In the genomic region with DNA sequence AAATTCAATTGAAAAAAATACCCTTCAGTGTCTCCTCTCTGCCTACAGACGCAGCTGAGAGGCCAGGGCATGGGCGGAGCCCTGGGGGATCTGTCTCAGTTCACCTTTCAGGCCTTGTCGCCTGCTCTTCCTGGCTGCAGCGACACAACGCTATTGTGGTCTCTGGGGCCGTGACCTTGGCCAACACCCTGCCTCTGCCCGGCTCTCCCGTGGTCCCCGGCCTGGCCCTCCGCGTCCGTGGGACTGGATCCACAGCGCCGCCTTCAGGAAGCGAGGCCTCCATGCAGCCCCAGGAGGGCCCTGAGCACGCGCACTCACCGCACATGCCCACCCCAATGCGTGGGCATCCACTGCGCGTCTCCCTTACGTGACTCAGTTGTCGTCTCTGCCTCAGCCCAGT, we compare ENCODE assay signal across 12 cellular contexts.
DNase-seq lines count a peak whose midpoint lies in the region; ATAC-seq and TF ChIP-seq lines count a peak whose summit lies in the region.
"Had no signal": no experiment of that assay in that cellular context is flagged by ENCODE, and none has a peak within 500 bp of the region (broad histone marks: within the 10 kb centered on the region; RNA-seq: fewer than 3 reads in every experiment).

No MANE protein-coding gene starts in this region.

- H3K27me3 Mint-ChIP-seq in activated naive CD4-positive, alpha-beta T cell treated with anti-CD3 and anti-CD28 coated beads, Interleukin-2, amount 10 ng/mL, durations not matched to agents 7 days and 5 days = no peaks in the 10 kb centered on the region
- peaks cover 14% of the 10 kb centered on the region for H3K27me3 Mint-ChIP-seq in type B pancreatic cell

- H3K27ac ChIP-seq in brain microvascular endothelial cell = no peak overlapping the region
- H3K27ac ChIP-seq: body of pancreas, skin epidermis had no signal

- H3K4me3 Mint-ChIP-seq in activated naive CD4-positive, alpha-beta T cell treated with anti-CD3 and anti-CD28 coated beads, Interleukin-2, amount 10 ng/mL, durations not matched to agents 7 days and 5 days = no peak overlapping the region
- H3K4me3 Mint-ChIP-seq in type B pancreatic cell = no peak overlapping the region

- no peak overlapping the region for H3K27ac Mint-ChIP-seq in activated naive CD4-positive, alpha-beta T cell treated with anti-CD3 and anti-CD28 coated beads, Interleukin-2, amount 50 U/mL, for 72 hours
- H3K27ac Mint-ChIP-seq in activated naive CD4-positive, alpha-beta T cell treated with anti-CD3 and anti-CD28 coated beads, Interleukin-2, amount 10 ng/mL, durations not matched to agents 7 days and 5 days = no peak overlapping the region
- no peak overlapping the region for H3K27ac Mint-ChIP-seq in type B pancreatic cell

- in situ Hi-C loops in brain microvascular endothelial cell (cut with HindIII; ENCODE audit: low pct_ligation_motif_present, low sequenced_read_pairs) = loop anchor here (25.0 kb wide), 1 partner anchor 118 kb away; a partner anchor contains a TSS

- ATAC-seq in activated naive CD4-positive, alpha-beta T cell treated with anti-CD3 and anti-CD28 coated beads, Interleukin-2, amount 50 U/mL, for 72 hours = peak; percentile 34 to 57
- ATAC-seq in HG03135 (IDR thresholded peaks at IDR 0.05; ENCODE audit: unreplicated experiment) (no peak), HG03432 (IDR thresholded peaks at IDR 0.05; ENCODE audit: unreplicated experiment) (no peak)
- ATAC-seq: body of pancreas had no signal

- CTCF ChIA-PET in activated naive CD4-positive, alpha-beta T cell treated with anti-CD3 and anti-CD28 coated beads, Interleukin-2, amount 10 ng/mL, durations not matched to agents 7 days and 5 days (lab: Charles Lee) = no interaction called here

- peak; percentile 68 for TF ChIP-seq CTCF in brain microvascular endothelial cell (IDR thresholded peaks at IDR 0.05; ENCODE audit: low read depth, low read length, missing control alignments)
- peak; percentile 66 for TF ChIP-seq CTCF in type B pancreatic cell (conservative IDR thresholded peaks at IDR 0.05)

- H3K4me3 ChIP-seq in brain microvascular endothelial cell (ENCODE audit: low read depth, low read length) = no peak overlapping the region
- H3K4me3 ChIP-seq: body of pancreas, skin epidermis had no signal

- no peaks in the 10 kb centered on the region for H3K27me3 ChIP-seq in brain microvascular endothelial cell (replicated peaks)
- H3K27me3 ChIP-seq: body of pancreas had no signal

- no peaks in the 10 kb centered on the region for H3K4me1 Mint-ChIP-seq in activated naive CD4-positive, alpha-beta T cell treated with anti-CD3 and anti-CD28 coated beads, Interleukin-2, amount 10 ng/mL, durations not matched to agents 7 days and 5 days
- no peaks in the 10 kb centered on the region for H3K4me1 Mint-ChIP-seq in type B pancreatic cell (ENCODE audit: unreplicated experiment)

- DNase-seq in activated naive CD4-positive, alpha-beta T cell treated with anti-CD3 and anti-CD28 coated beads, Interleukin-2, amount 50 U/mL, for 72 hours (ENCODE audit: low spot score in 2 of 2) = peak in 1 of 2 donors; percentile 19
- no peak for DNase-seq in activated naive CD4-positive, alpha-beta T cell treated with anti-CD3 and anti-CD28 coated beads, Interleukin-2, amount 10 ng/mL, durations not matched to agents 7 days and 5 days
- DNase-seq in brain microvascular endothelial cell (no peak), islet precursor cell (peak; percentile 71), type B pancreatic cell (ENCODE audit: extremely low spot score, unreplicated experiment) (no peak), COLO829 (ENCODE audit: low spot score) (no peak)
- DNase-seq: body of pancreas, HCEC 1CT, NCI-H82 had no signal

- no peaks in the 10 kb centered on the region for H3K36me3 Mint-ChIP-seq in activated naive CD4-positive, alpha-beta T cell treated with anti-CD3 and anti-CD28 coated beads, Interleukin-2, amount 50 U/mL, for 72 hours
- H3K36me3 Mint-ChIP-seq in activated naive CD4-positive, alpha-beta T cell treated with anti-CD3 and anti-CD28 coated beads, Interleukin-2, amount 10 ng/mL, durations not matched to agents 7 days and 5 days = no peaks in the 10 kb centered on the region
- H3K36me3 Mint-ChIP-seq in type B pancreatic cell = no peaks in the 10 kb centered on the region

- H3K9me3 Mint-ChIP-seq in activated naive CD4-positive, alpha-beta T cell treated with anti-CD3 and anti-CD28 coated beads, Interleukin-2, amount 50 U/mL, for 72 hours = no peaks in the 10 kb centered on the region
- no peaks in the 10 kb centered on the region for H3K9me3 Mint-ChIP-seq in activated naive CD4-positive, alpha-beta T cell treated with anti-CD3 and anti-CD28 coated beads, Interleukin-2, amount 10 ng/mL, durations not matched to agents 7 days and 5 days
- H3K9me3 Mint-ChIP-seq in type B pancreatic cell = no peaks in the 10 kb centered on the region

- H3K36me3 ChIP-seq in brain microvascular endothelial cell (replicated peaks) = no peaks in the 10 kb centered on the region

Comparison
In these comparisons a context has a peak if more than half of its experiments do, and no peak if none do; other contexts are left out.
1. ATAC-seq: peak in activated naive CD4-positive, alpha-beta T cell treated with anti-CD3 and anti-CD28 coated beads, Interleukin-2, amount 50 U/mL, for 72 hours (2 of 2); none in HG03135 (single experiment) and HG03432 (single experiment).